ENCODE assay signal across 8 cellular contexts in the genomic region with DNA sequence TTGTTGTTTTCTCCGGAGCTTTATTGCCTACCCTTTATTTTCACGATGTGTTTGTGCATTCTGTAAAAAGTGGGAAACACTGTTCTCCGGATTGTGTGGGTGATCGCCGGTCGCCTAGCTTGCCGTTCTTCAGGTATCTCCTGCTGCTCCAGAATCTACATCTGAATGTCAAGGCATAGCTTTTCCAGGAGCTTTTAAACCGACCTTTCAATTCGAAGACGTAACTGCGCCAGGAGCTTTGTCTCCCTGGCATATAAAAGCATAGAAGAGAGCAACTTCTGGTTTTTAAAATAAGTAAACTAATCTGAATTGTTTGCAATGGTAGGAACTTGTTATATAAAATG.
DNase-seq lines count a peak whose midpoint lies in the region; ATAC-seq and TF ChIP-seq lines count a peak whose summit lies in the region.
"Had no signal": no experiment of that assay in that cellular context is flagged by ENCODE, and none has a peak within 500 bp of the region (broad histone marks: within the 10 kb centered on the region; RNA-seq: fewer than 3 reads in every experiment).

No MANE protein-coding gene starts in this region.

- H4K20me1 ChIP-seq in MM.1S (ENCODE audit: insufficient read depth, low read length), result no peaks in the 10 kb centered on the region

- no peaks in the 10 kb centered on the region for H3K36me3 ChIP-seq in MM.1S (replicated peaks; ENCODE audit: insufficient read depth, low read length)
- H3K36me3 ChIP-seq in breast epithelium, result no peaks in the 10 kb centered on the region
- no peaks in the 10 kb centered on the region for H3K36me3 ChIP-seq in right lobe of liver
- H3K36me3 ChIP-seq: HAP-1 had no signal

- DNase-seq in MM.1S (no peak), breast epithelium (ENCODE audit: low spot score in 2 of 2) (peak in 1 of 2 donors; percentile 17), right lobe of liver (no peak), substantia nigra (lab: John Stamatoyannopoulos, UW) (peak in 4 of 49 donors; percentile 18 to 64 (median 41)), mucosa of gallbladder (ENCODE audit: low spot score) (no peak), activated gamma-delta T cell treated with Interleukin-2 at 50 U/mL for 16 hours (no peak)

- no peaks in the 10 kb centered on the region for H3K79me2 ChIP-seq in MM.1S (ENCODE audit: low read length)

- H3K4me3 ChIP-seq in MM.1S (ENCODE audit: low read length) (no peak overlapping the region), breast epithelium (peak overlapping the region; percentile 39 to 69 (median 54)), right lobe of liver (peak overlapping the region; percentile 30 to 52 (median 41))
- H3K4me3 ChIP-seq: HAP-1 had no signal

- H3K27me3 ChIP-seq in MM.1S (replicated peaks; ENCODE audit: insufficient read depth, low read length) (no peaks in the 10 kb centered on the region), breast epithelium (no peaks in the 10 kb centered on the region), right lobe of liver (no peaks in the 10 kb centered on the region)

- H3K27ac ChIP-seq in MM.1S (ENCODE audit: low read length) (no peak overlapping the region), breast epithelium (peak overlapping the region; percentile 29 to 72), right lobe of liver (peak overlapping the region in 2 of 3 donors; percentile 3 to 65), substantia nigra (ENCODE audit: low read depth, low read length, poor library complexity, severe bottlenecking) (peak overlapping the region; percentile 74)

- WGBS in right lobe of liver (ENCODE audit: insufficient coverage, low coverage, low lambda C conversion rate, missing lambda C conversion rate), result 6% methylated on average over 11 of the region's 11 CpGs

- no peak for TF ChIP-seq CTCF in MM.1S (IDR thresholded peaks at IDR 0.05; ENCODE audit: low read length)
- no peak for TF ChIP-seq CTCF in breast epithelium (IDR thresholded peaks at IDR 0.05)
- TF ChIP-seq CTCF in right lobe of liver (IDR thresholded peaks at IDR 0.05), result no peak

- H2AFZ ChIP-seq in MM.1S (ENCODE audit: low read length), result no peak overlapping the region

- no peak overlapping the region for H3K9ac ChIP-seq in MM.1S (ENCODE audit: low read length)

- intact Hi-C loops in breast epithelium (cut with DNase I; ENCODE audit: low total_unique reads), result no loop called here
- intact Hi-C loops in right lobe of liver (cut with DNase I), result no loop called here

- H3K4me2 ChIP-seq in MM.1S (ENCODE audit: low read depth, low read length), result peak overlapping the region; percentile 69; the same call in 1 of the 2 replicates

- H3K4me1 ChIP-seq in MM.1S (ENCODE audit: low read length) (peaks cover 14% of the 10 kb centered on the region; the same call in 1 of the 2 replicates), breast epithelium (no peaks in the 10 kb centered on the region), right lobe of liver (peaks cover 0 to 8% (median 0%) of the 10 kb centered on the region in 4 donors)

- H3K9me2 ChIP-seq in MM.1S (replicated peaks; ENCODE audit: insufficient read depth, low read length), result no peaks in the 10 kb centered on the region

- peak; percentile 33 to 52 (median 50) for ATAC-seq in right lobe of liver
- no peak for ATAC-seq in HG03280 (IDR thresholded peaks at IDR 0.05; ENCODE audit: unreplicated experiment)

- no peak for TF ChIP-seq POLR2A in breast epithelium (IDR thresholded peaks at IDR 0.05)
- no peak for TF ChIP-seq POLR2A in right lobe of liver (IDR thresholded peaks at IDR 0.05)

- H3F3A ChIP-seq in MM.1S (ENCODE audit: insufficient read depth, low read length), result peaks cover 25% of the 10 kb centered on the region

- no peaks in the 10 kb centered on the region for H3K9me3 ChIP-seq in MM.1S (replicated peaks; ENCODE audit: insufficient read depth, low read length)
- H3K9me3 ChIP-seq in breast epithelium, result no peaks in the 10 kb centered on the region
- no peaks in the 10 kb centered on the region for H3K9me3 ChIP-seq in right lobe of liver
- H3K9me3 ChIP-seq: HAP-1 had no signal
